24 cellular contexts compared by ENCODE assay signal in genomic region chr11:113334183-113334582, GRCh38. TPM values are rescaled to one million over a fixed set of nuclear protein-coding genes. Genes with fewer than 3 reads are reported as not detected.
DNase-seq lines count a peak whose midpoint lies in the region; ATAC-seq and TF ChIP-seq lines count a peak whose summit lies in the region.
"Had no signal": no experiment of that assay in that cellular context is flagged by ENCODE, and none has a peak within 500 bp of the region (broad histone marks: within the 10 kb centered on the region; RNA-seq: fewer than 3 reads in every experiment).

No MANE protein-coding gene starts in this region.

- H3K27me3 Mint-ChIP-seq in endodermal cell (ENCODE audit: insufficient read depth) = no peaks in the 10 kb centered on the region
- H3K27me3 Mint-ChIP-seq: activated CD4-positive, alpha-beta memory T cell treated with anti-CD3 and anti-CD28 coated beads, Interleukin-2, amount 10 ng/mL, durations not matched to agents 7 days and 5 days; activated T-helper 17 cell treated with anti-CD3 and anti-CD28 coated beads, Interleukin-2, amount 50 U/mL, for 72 hours; natural killer cell treated with Interleukin-12 subunit alpha and Interleukin-12 subunit beta and Interleukin-15 and Interleukin-18, amount 100 ng/mL, for 72 hours had no signal

- H3K9me2 ChIP-seq in MM.1S (replicated peaks; ENCODE audit: insufficient read depth, low read length) = no peaks in the 10 kb centered on the region

- peaks cover 28% of the 10 kb centered on the region for H3F3A ChIP-seq in MM.1S (ENCODE audit: insufficient read depth, low read length)

- WGBS in endodermal cell (ENCODE audit: insufficient coverage in 1 of 2, insufficient read length in 1 of 2), 2 experiments = 92 to 98% methylated on average over 1 of the region's 1 CpG
- 88 to 89% methylated on average over 1 of the region's 1 CpG for WGBS in esophagus squamous epithelium, 2 donors

- peaks cover 11% of the 10 kb centered on the region for H3K4me1 Mint-ChIP-seq in endodermal cell
- H3K4me1 Mint-ChIP-seq: activated CD4-positive, alpha-beta memory T cell treated with anti-CD3 and anti-CD28 coated beads, Interleukin-2, amount 10 ng/mL, durations not matched to agents 7 days and 5 days; activated T-helper 17 cell treated with anti-CD3 and anti-CD28 coated beads, Interleukin-2, amount 50 U/mL, for 72 hours had no signal

- peak; percentile 79 for DNase-seq in MM.1S
- no peak for DNase-seq in ureter (ENCODE audit: low spot score)
- DNase-seq in endodermal cell = no peak
- DNase-seq in esophagus squamous epithelium (lab: John Stamatoyannopoulos, UW) = no peak
- no peak for DNase-seq in NCI-H446 treated with DMSO at 0.1 percent for 48 hours (lab: John Stamatoyannopoulos, UW)
- DNase-seq: activated CD4-positive, alpha-beta memory T cell treated with anti-CD3 and anti-CD28 coated beads, Interleukin-2, amount 10 ng/mL, durations not matched to agents 7 days and 5 days; AML-193; heart left ventricle; HFFc6; KBM-7; NCI-H2171 treated with DMSO at 0.1 percent for 48 hours; NK-92 treated with Interleukin-12 subunit alpha and Interleukin-12 subunit beta, amount 100 ng/mL, for 24 hours; psoas muscle; RPMI8226; transverse colon had no signal

- H3K36me3 ChIP-seq in MM.1S (replicated peaks; ENCODE audit: insufficient read depth, low read length) = no peaks in the 10 kb centered on the region
- peaks cover 17% of the 10 kb centered on the region for H3K36me3 ChIP-seq in endodermal cell (ENCODE audit: control insufficient read depth, insufficient read depth, low read length)
- peaks cover 0 to 94% (median under 1%) of the 10 kb centered on the region in 3 donors for H3K36me3 ChIP-seq in esophagus squamous epithelium
- H3K36me3 ChIP-seq: cardiac muscle cell had no signal

- peak overlapping the region; percentile 40 for H3K4me2 ChIP-seq in MM.1S (ENCODE audit: low read depth, low read length)

- H3K79me2 ChIP-seq in MM.1S (ENCODE audit: low read length) = no peaks in the 10 kb centered on the region

- H3K27me3 ChIP-seq in MM.1S (replicated peaks; ENCODE audit: insufficient read depth, low read length) = no peaks in the 10 kb centered on the region
- no peaks in the 10 kb centered on the region for H3K27me3 ChIP-seq in endodermal cell (ENCODE audit: control insufficient read depth, insufficient read depth, low read length, poor library complexity, severe bottlenecking)
- H3K27me3 ChIP-seq in esophagus squamous epithelium = no peaks in the 10 kb centered on the region
- H3K27me3 ChIP-seq: cardiac muscle cell, heart left ventricle, transverse colon had no signal

- H3K9me3 ChIP-seq in MM.1S (replicated peaks; ENCODE audit: insufficient read depth, low read length) (no peaks in the 10 kb centered on the region), endodermal cell (ENCODE audit: control insufficient read depth, low read length) (no peaks in the 10 kb centered on the region), esophagus squamous epithelium (no peaks in the 10 kb centered on the region)
- H3K9me3 ChIP-seq: transverse colon had no signal

- peak; percentile 53 for ATAC-seq in GM19025 (IDR thresholded peaks at IDR 0.05; ENCODE audit: low read depth, unreplicated experiment)
- ATAC-seq in GM21717 (IDR thresholded peaks at IDR 0.05; ENCODE audit: unreplicated experiment) = peak; percentile 70
- peak; percentile 58 for ATAC-seq in HG02973 (IDR thresholded peaks at IDR 0.05; ENCODE audit: unreplicated experiment)
- ATAC-seq: activated T-helper 17 cell treated with anti-CD3 and anti-CD28 coated beads, Interleukin-2, amount 50 U/mL, for 72 hours; heart left ventricle; natural killer cell treated with Interleukin-12 subunit alpha and Interleukin-12 subunit beta and Interleukin-15 and Interleukin-18, amount 100 ng/mL, for 72 hours; psoas muscle; stimulated activated effector memory CD8-positive, alpha-beta T cell treated with anti-CD3 and anti-CD28 coated beads, Interleukin-12 subunit alpha, Interleukin-12 subunit beta, amount 100 ng/mL, for 72 hours had no signal

- no peak overlapping the region for H3K4me3 Mint-ChIP-seq in endodermal cell
- H3K4me3 Mint-ChIP-seq: activated CD4-positive, alpha-beta memory T cell treated with anti-CD3 and anti-CD28 coated beads, Interleukin-2, amount 10 ng/mL, durations not matched to agents 7 days and 5 days; activated T-helper 17 cell treated with anti-CD3 and anti-CD28 coated beads, Interleukin-2, amount 50 U/mL, for 72 hours; HFFc6; natural killer cell treated with Interleukin-12 subunit alpha and Interleukin-12 subunit beta and Interleukin-15 and Interleukin-18, amount 100 ng/mL, for 72 hours; stimulated activated effector memory CD8-positive, alpha-beta T cell treated with anti-CD3 and anti-CD28 coated beads, Interleukin-12 subunit alpha, Interleukin-12 subunit beta, amount 100 ng/mL, for 72 hours had no signal

- no peak overlapping the region for H2AFZ ChIP-seq in MM.1S (ENCODE audit: low read length)

- intact Hi-C loops in esophagus squamous epithelium (cut with DNase I) = no loop called here

- no peak overlapping the region for H3K4me3 ChIP-seq in MM.1S (ENCODE audit: low read length)
- H3K4me3 ChIP-seq in endodermal cell (ENCODE audit: low read length) = no peak overlapping the region
- H3K4me3 ChIP-seq in esophagus squamous epithelium = no peak overlapping the region
- H3K4me3 ChIP-seq: cardiac muscle cell, heart left ventricle, psoas muscle, transverse colon had no signal

- H4K20me1 ChIP-seq in MM.1S (ENCODE audit: insufficient read depth, low read length) = no peaks in the 10 kb centered on the region

- peaks cover 42% of the 10 kb centered on the region for H3K4me1 ChIP-seq in MM.1S (ENCODE audit: low read length)
- peaks cover 8% of the 10 kb centered on the region for H3K4me1 ChIP-seq in endodermal cell (ENCODE audit: control insufficient read depth, insufficient read depth, low read length)
- H3K4me1 ChIP-seq in esophagus squamous epithelium = no peaks in the 10 kb centered on the region
- H3K4me1 ChIP-seq: heart left ventricle, transverse colon had no signal

- no peak overlapping the region; the same call in 1 of the 2 replicates for H3K9ac ChIP-seq in MM.1S (ENCODE audit: low read length)
- no peak overlapping the region for H3K9ac ChIP-seq in endodermal cell (ENCODE audit: extremely low read depth, low read length, poor library complexity, severe bottlenecking)

- no peak overlapping the region for H3K27ac Mint-ChIP-seq in endodermal cell
- H3K27ac Mint-ChIP-seq: activated CD4-positive, alpha-beta memory T cell treated with anti-CD3 and anti-CD28 coated beads, Interleukin-2, amount 10 ng/mL, durations not matched to agents 7 days and 5 days; HFFc6; natural killer cell treated with Interleukin-12 subunit alpha and Interleukin-12 subunit beta and Interleukin-15 and Interleukin-18, amount 100 ng/mL, for 72 hours had no signal

- TF ChIP-seq CTCF in MM.1S (IDR thresholded peaks at IDR 0.05; ENCODE audit: low read length) (no peak), endodermal cell (conservative IDR thresholded peaks at IDR 0.05) (no peak), esophagus squamous epithelium (IDR thresholded peaks at IDR 0.05) (no peak)

- H3K36me3 Mint-ChIP-seq in endodermal cell (ENCODE audit: low read depth) = peaks cover 24% of the 10 kb centered on the region

- TF ChIP-seq POLR2A in esophagus squamous epithelium (IDR thresholded peaks at IDR 0.05) = no peak

- H3K9me3 Mint-ChIP-seq in endodermal cell = peaks cover 2% of the 10 kb centered on the region
- H3K9me3 Mint-ChIP-seq: activated CD4-positive, alpha-beta memory T cell treated with anti-CD3 and anti-CD28 coated beads, Interleukin-2, amount 10 ng/mL, durations not matched to agents 7 days and 5 days; activated T-helper 17 cell treated with anti-CD3 and anti-CD28 coated beads, Interleukin-2, amount 50 U/mL, for 72 hours; HFFc6; natural killer cell treated with Interleukin-12 subunit alpha and Interleukin-12 subunit beta and Interleukin-15 and Interleukin-18, amount 100 ng/mL, for 72 hours; stimulated activated effector memory CD8-positive, alpha-beta T cell treated with anti-CD3 and anti-CD28 coated beads, Interleukin-12 subunit alpha, Interleukin-12 subunit beta, amount 100 ng/mL, for 72 hours had no signal

- H3K27ac ChIP-seq in MM.1S (ENCODE audit: low read length) = peak overlapping the region; percentile 51; the same call in 1 of the 2 replicates
- H3K27ac ChIP-seq in endodermal cell (ENCODE audit: low read depth, low read length) = no peak overlapping the region
- no peak overlapping the region for H3K27ac ChIP-seq in esophagus squamous epithelium
- H3K27ac ChIP-seq: cardiac muscle cell, heart left ventricle, psoas muscle, transverse colon had no signal

RNA-seq across cellular contexts. Expression of gene TTC12, which starts 19.8 kb away (rescaled TPM):
- total RNA-seq in ureter (59.3 TPM), endodermal cell (10 to 100 TPM; 19.5 to 26.7 TPM), esophagus squamous epithelium (10 to 100 TPM in 2 of 4 donors, 1 to 10 TPM in 2; 2.2 to 14.7 (median 10.8) TPM)
- polyA plus RNA-seq in endodermal cell (2013, experiment 1 of 2) = 10.1 TPM
- polyA plus RNA-seq in endodermal cell (2013, experiment 2 of 2) = 12.0 TPM

RNA-seq across cellular contexts. Expression of gene ANKK1, which starts 53.4 kb away (rescaled TPM):
- total RNA-seq in ureter = 1.4 TPM
- total RNA-seq in endodermal cell = not detected
- 0.11 TPM for polyA plus RNA-seq in endodermal cell (2013, experiment 1 of 2)
- polyA plus RNA-seq in endodermal cell (2013, experiment 2 of 2) = 0.17 TPM
- 1 to 10 TPM in 2 of 4 donors, under 1 TPM in 2; 0.21 to 2.7 (median 1.0) TPM for total RNA-seq in esophagus squamous epithelium
- total RNA-seq: activated CD4-positive, alpha-beta memory T cell treated with anti-CD3 and anti-CD28 coated beads, Interleukin-2, amount 10 ng/mL, durations not matched to agents 7 days and 5 days; fibroblast of lung; HFFc6; lung microvascular endothelial cell had no signal
- polyA plus RNA-seq: cardiac muscle cell, fibroblast of lung had no signal
